In genomic region chr14:25039933-25040332, GRCh38 we compare ENCODE assay signal across 27 cellular contexts.
"Had no signal": no experiment of that assay in that cellular context is flagged by ENCODE, and none has a peak within 500 bp of the region (broad histone marks: within the 10 kb centered on the region; RNA-seq: fewer than 3 reads in every experiment).

No MANE protein-coding gene starts in this region.

- H3K27ac ChIP-seq: suprapubic skin, testis, thoracic aorta, thyroid gland, tibial artery, tibial nerve, upper lobe of right lung, uterus, vagina had no signal

- H3K27me3 ChIP-seq: stomach, suprapubic skin, testis, thyroid gland, tibial artery, tibial nerve, transverse colon, upper lobe of left lung, upper lobe of right lung, uterus, vagina had no signal

- ATAC-seq: stimulated activated effector memory CD8-positive, alpha-beta T cell treated with anti-CD3 and anti-CD28 coated beads, Interleukin-12 subunit alpha, Interleukin-12 subunit beta, amount 100 ng/mL, for 72 hours; stimulated activated memory B cell treated with anti-CD40 and anti-IgM and Interleukin-4, amounts not matched to agents 10 μg/mL and 1 μg/mL and 100 μg/mL, for 72 hours; stimulated activated naive B cell treated with anti-CD40 and anti-IgM and Interleukin-4, amounts not matched to agents 10 μg/mL and 1 μg/mL and 100 μg/mL, for 72 hours; stimulated activated naive CD8-positive, alpha-beta T cell treated with anti-CD3 and anti-CD28 coated beads, Interleukin-15, amount 100 ng/mL, for 72 hours; stimulated activated naive CD8-positive, alpha-beta T cell treated with anti-CD3 and anti-CD28 coated beads, Interleukin-15, Interleukin-2, amounts not matched to agents 100 U/mL and 50 U/mL, for 24 hours; upper lobe of right lung had no signal

- H3K4me3 ChIP-seq: stomach, suprapubic skin, testis, thoracic aorta, thyroid gland, tibial artery, tibial nerve, transverse colon, upper lobe of left lung, upper lobe of right lung, uterus, vagina had no signal

- FAIRE-seq: urothelium cell line had no signal

- H3K4me1 ChIP-seq: testis, tibial artery, upper lobe of right lung, uterus had no signal

- DNase-seq: stimulated activated CD4-positive, alpha-beta T cell treated with anti-CD3 and anti-CD28 coated beads, Interleukin-2, amount 100 ng/mL, for 48 hours; stimulated activated CD4-positive, alpha-beta T cell treated with anti-CD3 and anti-CD28 coated beads, Interleukin-4, amount 100 ng/mL, for 1 hour; stimulated activated CD4-positive, alpha-beta T cell treated with anti-CD3 and anti-CD28 coated beads, Interleukin-4, amount 100 ng/mL, for 24 hours; stimulated activated CD4-positive, alpha-beta T cell treated with anti-CD3 and anti-CD28 coated beads, Interleukin-4, amount 100 ng/mL, for 4 hours; stimulated activated CD8-positive, alpha-beta memory T cell treated with anti-CD3 and anti-CD28 coated beads, Interleukin-4, amount 100 ng/mL, for 48 hours; stimulated activated naive B cell treated with anti-CD40 and anti-IgM and Interleukin-4, amounts not matched to agents 10 μg/mL and 1 μg/mL and 100 μg/mL, for 72 hours; stimulated activated naive CD4-positive, alpha-beta T cell; stimulated activated naive CD4-positive, alpha-beta T cell treated with Interleukin-2 at 50 U/mL for 16 hours; stimulated activated naive CD8-positive, alpha-beta T cell treated with anti-CD3 and anti-CD28 coated beads, Interleukin-15, amount 100 ng/mL, for 72 hours; stimulated activated naive CD8-positive, alpha-beta T cell treated with anti-CD3 and anti-CD28 coated beads, Interleukin-15, Interleukin-2, amounts not matched to agents 100 U/mL and 50 U/mL, for 24 hours; stomach; substantia nigra; testis; thyroid gland; tibial artery; transverse colon; trophoblast cell; upper lobe of left lung; upper lobe of right lung; uterus had no signal

- H3K36me3 ChIP-seq: stomach, suprapubic skin, thoracic aorta, thyroid gland, tibial artery, tibial nerve, transverse colon, upper lobe of left lung, upper lobe of right lung, uterus, vagina had no signal

- H3K9me3 ChIP-seq: stomach, suprapubic skin, testis, thoracic aorta, thyroid gland, tibial artery, tibial nerve, transverse colon, upper lobe of left lung, upper lobe of right lung, uterus, vagina had no signal
